28 cellular contexts compared by ENCODE assay signal in genomic region chr1:71231751-71232150, GRCh38.
DNase-seq lines count a peak whose midpoint lies in the region; ATAC-seq and TF ChIP-seq lines count a peak whose summit lies in the region.
"Had no signal": no experiment of that assay in that cellular context is flagged by ENCODE, and none has a peak within 500 bp of the region (broad histone marks: within the 10 kb centered on the region; RNA-seq: fewer than 3 reads in every experiment).

No MANE protein-coding gene starts in this region.

- peak; percentile 16 for DNase-seq in AG10803 (ENCODE audit: low read depth)
- DNase-seq in IMR-90, result no peak
- peak in 1 of 2 experiments; percentile 44 for DNase-seq in SJSA1 (ENCODE audit: low read depth in 1 of 2, low spot score in 2 of 2)
- peak; percentile 19 for DNase-seq in fibroblast of peridontal ligament (ENCODE audit: extremely low read depth)
- no peak for DNase-seq in nucleus accumbens (lab: John Stamatoyannopoulos, UW)
- DNase-seq in mucosa of descending colon, result no peak
- DNase-seq: activated CD4-positive, alpha-beta memory T cell treated with anti-CD3 and anti-CD28 coated beads, Interleukin-2, amount 10 ng/mL, durations not matched to agents 7 days and 5 days; activated CD4-positive, CD25-positive, alpha-beta regulatory T cell treated with anti-CD3 and anti-CD28 coated beads, Interleukin-2, amount 50 U/mL, for 72 hours; activated CD8-positive, alpha-beta memory T cell treated with anti-CD3 and anti-CD28 coated beads, Interleukin-2, amount 50 U/mL, for 48 hours; activated naive CD4-positive, alpha-beta T cell treated with Interleukin-2 at 50 U/mL for 16 hours; adrenal gland; CD4-positive, alpha-beta memory T cell; DMS153; glutamatergic neuron; Kasumi-1; mesenchymal stem cell; NCI-H1694 treated with DMSO at 0.1 percent for 48 hours; NCI-H524 treated with DMSO at 0.1 percent for 48 hours; NK-92 treated with Interleukin-12 subunit alpha and Interleukin-12 subunit beta, amount 100 ng/mL, for 24 hours; PC-3; stimulated activated CD4-positive, alpha-beta T cell treated with anti-CD3 and anti-CD28 coated beads, Interleukin-1b, Interleukin-23, amount 100 ng/mL, for 48 hours; stimulated activated naive CD8-positive, alpha-beta T cell treated with anti-CD3 and anti-CD28 coated beads, Interleukin-15, Interleukin-2, amounts not matched to agents 100 U/mL and 50 U/mL, for 24 hours had no signal

- H2AFZ ChIP-seq in IMR-90 (replicated peaks; ENCODE audit: low read length, poor library complexity), result no peak overlapping the region
- H2AFZ ChIP-seq: neural progenitor cell had no signal

- H2BK20ac ChIP-seq in IMR-90 (ENCODE audit: low read depth, low read length), result no peak overlapping the region

- no peak overlapping the region for H4K8ac ChIP-seq in IMR-90 (ENCODE audit: low read depth in 2 of 2, low read length in 2 of 2)

- in situ Hi-C loops in IMR-90 (cut with MboI; ENCODE audit: low sequenced_read_pairs), result no loop called here

- no peak overlapping the region for H3K18ac ChIP-seq in IMR-90 (ENCODE audit: low read depth, low read length)

- no peak overlapping the region for H2BK15ac ChIP-seq in IMR-90 (ENCODE audit: low read depth, low read length)

- H3K79me1 ChIP-seq in IMR-90 (ENCODE audit: low read depth in 1 of 2, low read length in 2 of 2), result no peaks in the 10 kb centered on the region

- POLR2A ChIA-PET in IMR-90 (lab: Charles Lee; ENCODE audit: unreplicated experiment), result no interaction called here

- no TSS peak for BruUV-seq in IMR-90 (replicated peaks; lab: Mats Ljungman, UMichigan)

- CTCF ChIA-PET in IMR-90 (lab: Yijun Ruan, JAX), result no interaction called here

- dilution Hi-C loops in IMR-90 (cut with HindIII; ENCODE audit: low sequenced_read_pairs, unreplicated experiment), result no loop called here

- no peak overlapping the region for H3K14ac ChIP-seq in IMR-90 (replicated peaks; ENCODE audit: low read depth, low read length)

- no peak overlapping the region for H3K9ac ChIP-seq in IMR-90 (ENCODE audit: low read depth, low read length)
- H3K9ac ChIP-seq: neural progenitor cell had no signal

- no CpG with 5 or more reads among the region's 1 CpG for WGBS in IMR-90 (ENCODE audit: extremely low coverage in 2 of 2, insufficient read length in 1 of 2), 2 experiments

- no peaks in the 10 kb centered on the region for H3K36me3 ChIP-seq in IMR-90 (ENCODE audit: control insufficient read depth, insufficient read depth, low read length)
- no peaks in the 10 kb centered on the region for H3K36me3 ChIP-seq in SJSA1
- no peaks in the 10 kb centered on the region for H3K36me3 ChIP-seq in mucosa of descending colon (ENCODE audit: low read depth)
- H3K36me3 ChIP-seq: adrenal gland, left lung, neural progenitor cell, right atrium auricular region had no signal

- H3K4me3 ChIP-seq in AG10803 (ENCODE audit: low read length) (no peak overlapping the region), IMR-90 (ENCODE audit: insufficient read depth, low read depth, low read length) (no peak overlapping the region), SJSA1 (no peak overlapping the region), mucosa of descending colon (no peak overlapping the region)
- H3K4me3 ChIP-seq: adrenal gland, left lung, neural progenitor cell, right atrium auricular region had no signal

- no peak overlapping the region for H3K23ac ChIP-seq in IMR-90 (ENCODE audit: low read depth, low read length)

- H3K4ac ChIP-seq in IMR-90 (ENCODE audit: low read depth, low read length), result no peak overlapping the region

- no peak overlapping the region for H4K5ac ChIP-seq in IMR-90 (ENCODE audit: low read depth, low read length)

- TF ChIP-seq POLR2A in IMR-90 (IDR thresholded peaks at IDR 0.05; ENCODE audit: low read depth, low read length), result no peak

- H4K91ac ChIP-seq in IMR-90 (ENCODE audit: insufficient read depth, low read depth, low read length), result no peak overlapping the region

- intact Hi-C loops in IMR-90 (cut with micrococcal nuclease) (no loop called here), mucosa of descending colon (cut with DNase I, micrococcal nuclease) (no loop called here)

- H3K9me1 ChIP-seq in IMR-90 (ENCODE audit: insufficient read depth, low read length), result no peaks in the 10 kb centered on the region

- H2AK5ac ChIP-seq in IMR-90 (ENCODE audit: low read depth, low read length), result no peak overlapping the region

- no peak overlapping the region for H2BK120ac ChIP-seq in IMR-90 (ENCODE audit: low read depth, low read length)

- H2AK9ac ChIP-seq in IMR-90 (replicated peaks; ENCODE audit: low read depth, low read length, poor library complexity), result no peak overlapping the region

- H3K27ac ChIP-seq in IMR-90 (ENCODE audit: insufficient read depth, low read length) (no peak overlapping the region), SJSA1 (peak overlapping the region; percentile 68)
- H3K27ac ChIP-seq: adrenal gland, left lung, neural progenitor cell, right atrium auricular region had no signal

- no peak overlapping the region; the same call in 1 of the 2 replicates for H3K4me2 ChIP-seq in IMR-90 (ENCODE audit: low read depth, low read length)
- H3K4me2 ChIP-seq: neural progenitor cell had no signal

- H3K9me3 ChIP-seq in IMR-90 (ENCODE audit: control insufficient read depth, insufficient read depth, low read length), result no peaks in the 10 kb centered on the region
- no peaks in the 10 kb centered on the region for H3K9me3 ChIP-seq in SJSA1 (replicated peaks)
- H3K9me3 ChIP-seq in mucosa of descending colon, result no peaks in the 10 kb centered on the region
- H3K9me3 ChIP-seq: adrenal gland, left lung, right atrium auricular region had no signal

- no peak for TF ChIP-seq RAD21 in IMR-90 (IDR thresholded peaks at IDR 0.05; ENCODE audit: low read length)

- H3K56ac ChIP-seq in IMR-90 (ENCODE audit: extremely low read depth, insufficient read depth, low read length), result no peak overlapping the region

- TF ChIP-seq CTCF in AG10803 (conservative IDR thresholded peaks at IDR 0.05; ENCODE audit: low read length) (no peak), IMR-90 (conservative IDR thresholded peaks at IDR 0.05; ENCODE audit: low read depth, low read length) (no peak), mucosa of descending colon (IDR thresholded peaks at IDR 0.05) (no peak)

- peak; percentile 48; the same call in 1 of the 2 replicates for ATAC-seq in IMR-90 (ENCODE audit: low read depth)
- no peak for ATAC-seq in GM21786 (IDR thresholded peaks at IDR 0.05; ENCODE audit: unreplicated experiment)
- no peak for ATAC-seq in HG02981 (IDR thresholded peaks at IDR 0.05; ENCODE audit: unreplicated experiment)
- no peak for ATAC-seq in mucosa of descending colon
- ATAC-seq: left lung; PC-3; Right ventricle myocardium inferior; stimulated activated naive CD8-positive, alpha-beta T cell treated with anti-CD3 and anti-CD28 coated beads, Interleukin-15, Interleukin-2, amounts not matched to agents 100 U/mL and 50 U/mL, for 24 hours had no signal

- H3K27me3 ChIP-seq in IMR-90 (ENCODE audit: control insufficient read depth, insufficient read depth, low read length) (no peaks in the 10 kb centered on the region), SJSA1 (replicated peaks) (no peaks in the 10 kb centered on the region)
- H3K27me3 ChIP-seq: adrenal gland, left lung, neural progenitor cell, right atrium auricular region had no signal

- H2BK5ac ChIP-seq in IMR-90 (ENCODE audit: low read depth, low read length, poor library complexity, severe bottlenecking), result no peak overlapping the region

- no peaks in the 10 kb centered on the region for H4K20me1 ChIP-seq in IMR-90 (ENCODE audit: insufficient read depth, low read length)

- H3K4me1 ChIP-seq in IMR-90 (ENCODE audit: control insufficient read depth, insufficient read depth, low read length) (no peaks in the 10 kb centered on the region), SJSA1 (replicated peaks) (peaks cover 35% of the 10 kb centered on the region), mucosa of descending colon (ENCODE audit: low read depth) (no peaks in the 10 kb centered on the region)
- H3K4me1 ChIP-seq: adrenal gland, left lung, right atrium auricular region had no signal

TF ChIP-seq in IMR-90, 13 proteins besides CTCF, POLR2A, EP300 and RAD21:
- no peak for TF ChIP-seq SMC3 (IDR thresholded peaks at IDR 0.05; ENCODE audit: low read depth, low read length)
- no peak for TF ChIP-seq NFE2L2 (IDR thresholded peaks at IDR 0.05; ENCODE audit: low read depth, low read length)
- TF ChIP-seq, protein P1, sequence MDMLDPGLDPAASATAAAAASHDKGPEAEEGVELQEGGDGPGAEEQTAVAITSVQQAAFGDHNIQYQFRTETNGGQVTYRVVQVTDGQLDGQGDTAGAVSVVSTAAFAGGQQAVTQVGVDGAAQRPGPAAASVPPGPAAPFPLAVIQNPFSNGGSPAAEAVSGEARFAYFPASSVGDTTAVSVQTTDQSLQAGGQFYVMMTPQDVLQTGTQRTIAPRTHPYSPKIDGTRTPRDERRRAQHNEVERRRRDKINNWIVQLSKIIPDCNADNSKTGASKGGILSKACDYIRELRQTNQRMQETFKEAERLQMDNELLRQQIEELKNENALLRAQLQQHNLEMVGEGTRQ (IDR thresholded peaks at IDR 0.05; ENCODE audit: low read depth, low read length), result no peak
- no peak for TF ChIP-seq CEBPB (IDR thresholded peaks at IDR 0.05; ENCODE audit: low read depth, low read length)
- TF ChIP-seq MAFK (IDR thresholded peaks at IDR 0.05; ENCODE audit: low read depth, low read length), result no peak
- TF ChIP-seq CHD1 (IDR thresholded peaks at IDR 0.05; ENCODE audit: low read depth, low read length), result no peak
TF ChIP-seq in IMR-90: peak in this region for 0.

Comparison
In these comparisons a context has a peak if more than half of its experiments do, and no peak if none do; other contexts are left out.
1. DNase-seq: peak in AG10803 (single experiment) and fibroblast of peridontal ligament (single experiment); none in IMR-90 (single experiment), nucleus accumbens (0 of 56) and mucosa of descending colon (0 of 3).